In the genomic region with DNA sequence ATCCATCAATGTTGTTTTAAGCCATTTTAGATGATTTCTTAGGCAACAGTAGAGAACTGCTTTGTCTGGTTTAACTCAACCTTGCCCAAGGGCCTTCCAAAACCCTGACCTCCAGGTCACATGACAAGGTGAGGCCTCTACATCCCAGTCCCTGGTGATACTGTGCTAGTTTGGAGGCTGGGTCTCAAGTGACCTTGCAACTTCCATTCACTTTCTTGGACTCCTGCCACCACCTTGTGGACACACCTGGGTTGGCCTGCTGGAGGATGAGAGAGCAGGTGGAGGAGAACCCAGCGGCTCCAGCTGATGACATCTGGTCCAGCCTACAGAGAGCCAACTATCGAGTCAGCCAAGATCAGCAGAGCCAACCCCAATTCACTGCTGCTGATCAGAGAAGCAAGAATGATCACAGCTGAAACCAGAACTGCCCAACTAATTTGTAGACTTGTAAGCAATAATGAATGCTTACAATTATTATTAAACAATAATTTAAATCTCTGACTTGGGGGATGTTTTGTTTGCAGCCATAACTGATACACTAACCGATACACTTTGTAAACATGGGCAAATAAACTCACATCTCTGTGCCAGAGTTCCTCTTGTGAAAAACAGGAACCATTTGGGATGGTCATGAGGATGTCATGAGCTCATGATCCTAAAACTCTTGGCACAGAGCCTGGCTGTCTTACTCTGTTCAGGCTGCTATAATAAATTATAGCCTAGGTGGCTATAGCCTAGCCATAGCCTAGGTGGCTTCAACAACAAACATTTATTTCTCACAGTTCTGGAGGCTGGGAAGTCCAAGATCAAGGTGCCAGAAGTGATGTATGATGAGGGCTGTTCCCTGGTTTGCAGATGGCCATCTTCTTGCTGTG, we compare ENCODE assay signal across 8 cellular contexts. TPM values are rescaled to one million over a fixed set of nuclear protein-coding genes. Genes with fewer than 3 reads are reported as not detected.
DNase-seq lines count a peak whose midpoint lies in the region; ATAC-seq and TF ChIP-seq lines count a peak whose summit lies in the region.

No MANE protein-coding gene starts in this region.

- H3K4me3 Mint-ChIP-seq in T-cell: no peak overlapping the region

- H3K4me3 ChIP-seq in tibial nerve (no peak overlapping the region), foreskin fibroblast (ENCODE audit: low read depth in 1 of 2, low read length in 2 of 2) (no peak overlapping the region)

- peak in 1 of 5 experiments; percentile 18 for TF ChIP-seq CTCF in tibial nerve (IDR thresholded peaks at IDR 0.05)
- no peak for TF ChIP-seq CTCF in foreskin fibroblast (IDR thresholded peaks at IDR 0.05; ENCODE audit: low read depth, low read length)

- POLR2A ChIA-PET in T-cell (lab: Charles Lee): interaction anchor here (0.5 to 0.7 kb wide), 3 partner anchors 9 to 65 kb away, joined by 3 to 8 read pairs (median 7); no protein-coding TSS in a partner anchor

- peak overlapping the region in 2 of 4 donors; percentile 62 to 66 for H3K27ac ChIP-seq in tibial nerve

- H3K4me1 Mint-ChIP-seq in T-cell: peaks cover 45 to 72% (median 68%) of the 10 kb centered on the region in 3 donors

- H3K9me3 ChIP-seq in tibial nerve: peaks cover 0 to 32% (median 0%) of the 10 kb centered on the region in 4 donors

- no peaks in the 10 kb centered on the region for H3K27me3 Mint-ChIP-seq in T-cell

- no peaks in the 10 kb centered on the region for H3K36me3 ChIP-seq in tibial nerve

- TF ChIP-seq POLR2A in tibial nerve (IDR thresholded peaks at IDR 0.05): no peak

- WGBS in tibial nerve, 2 donors: 68 to 70% methylated on average over 3 of the region's 3 CpGs

- ATAC-seq in left ventricle myocardium superior (peak; percentile 14), T-cell (replicated peaks in 1 of 4) (no peak), HG02981 (IDR thresholded peaks at IDR 0.05; ENCODE audit: unreplicated experiment) (no peak)

- peak; percentile 65 to 71 for TF ChIP-seq EP300 in tibial nerve (IDR thresholded peaks at IDR 0.05)

- H3K27me3 ChIP-seq in tibial nerve: no peaks in the 10 kb centered on the region

- peaks cover 0 to 25% (median 11%) of the 10 kb centered on the region in 4 donors for H3K4me1 ChIP-seq in tibial nerve

- H3K9me3 Mint-ChIP-seq in T-cell: peaks cover 0 to 12% (median 0%) of the 10 kb centered on the region in 3 donors

- intact Hi-C loops in left ventricle myocardium superior (cut with micrococcal nuclease): no loop called here
- intact Hi-C loops in cardiac septum (cut with DNase I): no loop called here

- DNase-seq in left ventricle myocardium superior (no peak), cardiac septum (ENCODE audit: low spot score) (no peak), T-cell (peak in 20 of 34 experiments; percentile 22 to 54 (median 32)), tibial nerve (ENCODE audit: low spot score in 2 of 2) (peak in 1 of 2 donors; percentile 83), foreskin fibroblast (no peak), dedifferentiated amniotic fluid mesenchymal stem cell (ENCODE audit: extremely low spot score) (no peak)
- peak; percentile 30 for DNase-seq in effector CD4-positive, alpha-beta T cell

- H3K36me3 Mint-ChIP-seq in T-cell: peaks cover 6% of the 10 kb centered on the region

- CTCF ChIA-PET in T-cell (lab: Charles Lee): no interaction called here

- H3K27ac Mint-ChIP-seq in T-cell: peak overlapping the region; percentile 94 to 99

RNA-seq across cellular contexts. Expression of a gene that starts 11.5 kb away (rescaled TPM):
- not detected for total RNA-seq in left ventricle myocardium superior
- not detected for total RNA-seq in cardiac septum
- not detected for total RNA-seq in T-cell
- not detected for total RNA-seq in tibial nerve

RNA-seq across cellular contexts. Expression of a gene that starts 31.7 kb away (rescaled TPM):
- total RNA-seq in left ventricle myocardium superior (6.1 TPM), cardiac septum (3.4 TPM), T-cell (10 to 100 TPM; 36.8 to 64.9 (median 57.4) TPM), tibial nerve (10 to 100 TPM in 2 of 4 donors, 1 to 10 TPM in 2; 3.1 to 34.9 (median 19.1) TPM)

RNA-seq across cellular contexts. Expression of a gene that starts 51.7 kb away (rescaled TPM):
- 170 TPM for total RNA-seq in left ventricle myocardium superior
- 174 TPM for total RNA-seq in cardiac septum
- total RNA-seq in T-cell: 100 to 1,000 TPM; 207 to 255 (median 249) TPM
- 100 to 1,000 TPM in 3 of 4 donors, 10 to 100 TPM in 1; 98.5 to 172 (median 128) TPM for total RNA-seq in tibial nerve

Comparison
In these comparisons a context has a peak if more than half of its experiments do, and no peak if none do; other contexts are left out.
1. DNase-seq: peak in T-cell (20 of 34) and effector CD4-positive, alpha-beta T cell (single experiment); none in left ventricle myocardium superior (single experiment), cardiac septum (single experiment), foreskin fibroblast (0 of 2) and dedifferentiated amniotic fluid mesenchymal stem cell (single experiment).